9 cellular contexts compared by ENCODE assay signal in genomic region chr14:50944647-50945413, GRCh38. TPM values are rescaled to one million over a fixed set of nuclear protein-coding genes. Genes with fewer than 3 reads are reported as not detected.
DNase-seq lines count a peak whose midpoint lies in the region; ATAC-seq, FAIRE-seq and TF ChIP-seq lines count a peak whose summit lies in the region.
"Had no signal": no experiment of that assay in that cellular context is flagged by ENCODE, and none has a peak within 500 bp of the region (broad histone marks: within the 10 kb centered on the region; RNA-seq: fewer than 3 reads in every experiment).

No MANE protein-coding gene starts in this region.

- peak overlapping the region; percentile 68 for H3K27ac ChIP-seq in HEK293 (ENCODE audit: extremely low read depth, low read depth, low read length)
- peak overlapping the region; percentile 64; the same call in 1 of the 3 replicates for H3K27ac ChIP-seq in K562 (ENCODE audit: extremely low read depth, low read depth, low read length)

- no peaks in the 10 kb centered on the region for H4K20me1 ChIP-seq in K562 (replicated peaks; ENCODE audit: control insufficient read depth, insufficient read depth, low read length)

- no peak for FAIRE-seq in K562 (lab: Jason Lieb, UNC)
- FAIRE-seq: colon had no signal

- H3K4me3 ChIP-seq in HEK293 (ENCODE audit: low read depth, low read length) (peak overlapping the region; percentile 60), K562 (peak overlapping the region; percentile 67)

- BruUV-seq in K562 (replicated peaks; lab: Mats Ljungman, UMichigan) = no TSS peak

- peaks cover 16% of the 10 kb centered on the region; the same call in 2 of the 3 replicates for H3K79me2 ChIP-seq in K562 (ENCODE audit: control insufficient read depth, insufficient read depth, low read length)

- H3K4me2 ChIP-seq in K562 (ENCODE audit: insufficient read depth, low read length) = peak overlapping the region; percentile 79

- no peak for TF ChIP-seq RAD21 in K562 (CRISPR knock-in tag; conservative IDR thresholded peaks at IDR 0.05 in 1 of 2, IDR thresholded peaks at IDR 0.05 in 1 of 2)

- no peak for TF ChIP-seq CTCF in HEK293 (tag by site-specific recombination; IDR thresholded peaks at IDR 0.05)
- TF ChIP-seq CTCF in K562 (IDR thresholded peaks at IDR 0.05 in 2 of 3, conservative IDR thresholded peaks at IDR 0.05 in 1 of 3; ENCODE audit: insufficient read depth in 2 of 3, low read depth in 1 of 3, low read length in 3 of 3) = no peak

- H3K4me1 ChIP-seq in HEK293 (ENCODE audit: control insufficient read depth, insufficient read depth, low read length) (peaks cover 3% of the 10 kb centered on the region; the same call in 1 of the 2 replicates), K562 (replicated peaks in 1 of 2; ENCODE audit: control insufficient read depth in 2 of 2, insufficient read depth in 2 of 2, low read length in 2 of 2) (peaks cover 0 to 18% of the 10 kb centered on the region in 2 experiments; a peak in 3 of 5 replicates)

- H3K9me1 ChIP-seq in K562 (ENCODE audit: control insufficient read depth, insufficient read depth, low read length) = no peaks in the 10 kb centered on the region

- no peaks in the 10 kb centered on the region for H3K27me3 ChIP-seq in K562 (ENCODE audit: control insufficient read depth in 2 of 2, insufficient read depth in 2 of 2, low read length in 2 of 2)

- DNase-seq in NCI-H146 (lab: John Stamatoyannopoulos, UW) (peak; percentile 52), NCI-H146 treated with DMSO at 0.1 percent for 48 hours (lab: John Stamatoyannopoulos, UW; ENCODE audit: unreplicated experiment) (no peak), NCI-H774 (lab: John Stamatoyannopoulos, UW) (peak; percentile 27), K562 (ENCODE audit: extremely low read depth in 1 of 4, low spot score in 3 of 4) (peak in 1 of 4 experiments; percentile 7), islet precursor cell (peak; percentile 63)
- peak; percentile 29 for DNase-seq in stimulated activated CD8-positive, alpha-beta memory T cell treated with anti-CD3 and anti-CD28 coated beads, Interleukin-4, amount 100 ng/mL, for 48 hours

- H3K36me3 ChIP-seq in HEK293 (ENCODE audit: control insufficient read depth in 2 of 2, insufficient read depth in 1 of 2, low read length in 2 of 2) (peaks cover 11 to 25% of the 10 kb centered on the region in 2 experiments), K562 (ENCODE audit: control insufficient read depth, insufficient read depth, low read length) (peaks cover 9% of the 10 kb centered on the region; the same call in 2 of the 3 replicates)

- intact Hi-C loops in K562 (cut with micrococcal nuclease) = no loop called here

- peak overlapping the region; percentile 79 to 96; a peak in 3 of 4 replicates for H3K9ac ChIP-seq in K562 (ENCODE audit: insufficient read depth in 1 of 2, low read depth in 2 of 2, low read length in 2 of 2)

- no peak for TF ChIP-seq POLR2A in K562 (conservative IDR thresholded peaks at IDR 0.05)

- POLR2A ChIA-PET in HEK293 (lab: Yijun Ruan, JAX) (interaction anchor here (0.8 to 2.0 kb wide), 7 partner anchors 10 to 150 kb away, joined by 3 to 10 read pairs (median 3); partner anchors contain the start of gene TRIM9), K562 (lab: Yijun Ruan, JAX) (interaction anchor here (0.6 to 1.5 kb wide), 9 partner anchors 8 to 609 kb away, joined by 3 to 5 read pairs (median 3); no protein-coding TSS in a partner anchor)

- in situ Hi-C loops in K562 (cut with MboI) = no loop called here

- ATAC-seq in K562 (peak; percentile 52), HG02938 (IDR thresholded peaks at IDR 0.05; ENCODE audit: unreplicated experiment) (no peak)

- CTCF ChIA-PET in HEK293 (lab: Yijun Ruan, JAX) (interaction anchor here (0.7 to 3.2 kb wide), 2 partner anchors 10 to 60 kb away, joined by 4 to 16 read pairs; no protein-coding TSS in a partner anchor), K562 (lab: Yijun Ruan, JAX; ENCODE audit: low intra/inter-chr PET ratio) (no interaction called here)

- H3K9me3 ChIP-seq in HEK293 (ENCODE audit: control insufficient read depth, insufficient read depth, low read depth, low read length) = no peaks in the 10 kb centered on the region
- no peaks in the 10 kb centered on the region for H3K9me3 ChIP-seq in K562 (replicated peaks; ENCODE audit: control insufficient read depth, insufficient read depth, low read depth, low read length)

- 15% methylated on average over 17 of the region's 29 CpGs for WGBS in K562 (ENCODE audit: insufficient coverage, low coverage, missing lambda C conversion rate)

- no peak for TF ChIP-seq EP300 in K562 (IDR thresholded peaks at IDR 0.05; ENCODE audit: low read length)

- peak overlapping the region; percentile 88 for H2AFZ ChIP-seq in K562 (ENCODE audit: low read depth, low read length)

TF ChIP-seq in K562, 482 proteins besides CTCF, POLR2A, EP300 and RAD21 (continues in another document):
- 0 out of 2 replicates have a peak, but pooled peaks have one; percentile 6 for TF ChIP-seq CXXC5 (CRISPR knock-in tag; IDR thresholded peaks at IDR 0.05)
- TF ChIP-seq ZNF444 (CRISPR knock-in tag; IDR thresholded peaks at IDR 0.05) = no peak
- 0 out of 2 replicates have a peak, but pooled peaks have one; percentile 6 for TF ChIP-seq NFIC (IDR thresholded peaks at IDR 0.05)
- peak; percentile 75 for TF ChIP-seq C11orf30 (IDR thresholded peaks at IDR 0.05; ENCODE audit: low read depth)
- peak; percentile 39; the same call in 1 of the 2 replicates for TF ChIP-seq MAFG (tag; conservative IDR thresholded peaks at IDR 0.05)
- TF ChIP-seq, protein P1, sequence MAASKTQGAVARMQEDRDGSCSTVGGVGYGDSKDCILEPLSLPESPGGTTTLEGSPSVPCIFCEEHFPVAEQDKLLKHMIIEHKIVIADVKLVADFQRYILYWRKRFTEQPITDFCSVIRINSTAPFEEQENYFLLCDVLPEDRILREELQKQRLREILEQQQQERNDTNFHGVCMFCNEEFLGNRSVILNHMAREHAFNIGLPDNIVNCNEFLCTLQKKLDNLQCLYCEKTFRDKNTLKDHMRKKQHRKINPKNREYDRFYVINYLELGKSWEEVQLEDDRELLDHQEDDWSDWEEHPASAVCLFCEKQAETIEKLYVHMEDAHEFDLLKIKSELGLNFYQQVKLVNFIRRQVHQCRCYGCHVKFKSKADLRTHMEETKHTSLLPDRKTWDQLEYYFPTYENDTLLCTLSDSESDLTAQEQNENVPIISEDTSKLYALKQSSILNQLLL (CRISPR knock-in tag; IDR thresholded peaks at IDR 0.05; ENCODE audit: borderline replicate concordance) = no peak
- TF ChIP-seq ZNF24 (IDR thresholded peaks at IDR 0.05) = no peak
- TF ChIP-seq, protein P2, sequence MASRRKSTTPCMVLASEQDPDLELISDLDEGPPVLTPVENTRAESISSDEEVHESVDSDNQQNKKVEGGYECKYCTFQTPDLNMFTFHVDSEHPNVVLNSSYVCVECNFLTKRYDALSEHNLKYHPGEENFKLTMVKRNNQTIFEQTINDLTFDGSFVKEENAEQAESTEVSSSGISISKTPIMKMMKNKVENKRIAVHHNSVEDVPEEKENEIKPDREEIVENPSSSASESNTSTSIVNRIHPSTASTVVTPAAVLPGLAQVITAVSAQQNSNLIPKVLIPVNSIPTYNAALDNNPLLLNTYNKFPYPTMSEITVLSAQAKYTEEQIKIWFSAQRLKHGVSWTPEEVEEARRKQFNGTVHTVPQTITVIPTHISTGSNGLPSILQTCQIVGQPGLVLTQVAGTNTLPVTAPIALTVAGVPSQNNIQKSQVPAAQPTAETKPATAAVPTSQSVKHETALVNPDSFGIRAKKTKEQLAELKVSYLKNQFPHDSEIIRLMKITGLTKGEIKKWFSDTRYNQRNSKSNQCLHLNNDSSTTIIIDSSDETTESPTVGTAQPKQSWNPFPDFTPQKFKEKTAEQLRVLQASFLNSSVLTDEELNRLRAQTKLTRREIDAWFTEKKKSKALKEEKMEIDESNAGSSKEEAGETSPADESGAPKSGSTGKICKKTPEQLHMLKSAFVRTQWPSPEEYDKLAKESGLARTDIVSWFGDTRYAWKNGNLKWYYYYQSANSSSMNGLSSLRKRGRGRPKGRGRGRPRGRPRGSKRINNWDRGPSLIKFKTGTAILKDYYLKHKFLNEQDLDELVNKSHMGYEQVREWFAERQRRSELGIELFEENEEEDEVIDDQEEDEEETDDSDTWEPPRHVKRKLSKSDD (conservative IDR thresholded peaks at IDR 0.05; ENCODE audit: low read length) = no peak
- TF ChIP-seq NEUROD1 (IDR thresholded peaks at IDR 0.05; ENCODE audit: borderline replicate concordance, low read depth, low read length, partially characterized antibody) = no peak
- TF ChIP-seq NFXL1 (CRISPR knock-in tag; IDR thresholded peaks at IDR 0.05) = no peak
- TF ChIP-seq, protein P3, sequence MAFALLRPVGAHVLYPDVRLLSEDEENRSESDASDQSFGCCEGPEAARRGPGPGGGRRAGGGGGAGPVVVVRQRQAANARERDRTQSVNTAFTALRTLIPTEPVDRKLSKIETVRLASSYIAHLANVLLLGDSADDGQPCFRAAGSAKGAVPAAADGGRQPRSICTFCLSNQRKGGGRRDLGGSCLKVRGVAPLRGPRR (CRISPR knock-in tag; IDR thresholded peaks at IDR 0.05) = no peak

RNA-seq across cellular contexts. Expression of gene PYGL, which starts 0.5 kb away (rescaled TPM):
- total RNA-seq in K562 (2011; cell fraction: chromatin; rRNA removed; ENCODE audit: low replicate concordance) = 15.7 and 21.8 TPM in 2 replicates
- total RNA-seq in K562 (2011; cell fraction: nucleolus; rRNA removed) = 7.1 and 10.3 TPM in 2 replicates
- total RNA-seq in K562 (2011; cell fraction: nucleoplasm; rRNA removed) = 12.4 and 12.5 TPM in 2 replicates
- 14.6 and 14.8 TPM in 2 replicates for total RNA-seq in K562 (2014; rRNA removed)
- 13.1 and 14.3 TPM in 2 replicates for total RNA-seq in K562 (2014; rRNA removed; fragmentation: Illumina TruSeq; extraction: Trizol)
- total RNA-seq in K562 (2015; rRNA removed; fragmentation: Illumina TruSeq; extraction: Trizol) = 17.9 and 20.4 TPM in 2 replicates
- total RNA-seq in K562 (2021) = 9.4 and 10.8 TPM in 2 replicates
- 14.6 and 23.8 TPM in 2 replicates for polyA plus RNA-seq in K562 (2011; rRNA removed)
- polyA plus RNA-seq in K562 (2011; cell fraction: cytosol; rRNA removed) = 11.1 and 17.4 TPM in 2 replicates
- polyA plus RNA-seq in K562 (2011; cell fraction: nucleus; rRNA removed) = 19.7 and 23.8 TPM in 2 replicates
- polyA plus RNA-seq in K562 (2012) = 16.1 and 49.9 TPM in 2 replicates
- polyA plus RNA-seq in K562 (2014; fragmentation: Illumina TruSeq; extraction: Trizol) = 12.8 and 13.8 TPM in 2 replicates
- polyA plus RNA-seq in K562 (2014; fragmentation: Nextera tagmentation; extraction: Ambion mirVana) = 1 to 10 TPM; 3.5 to 6.6 TPM
- 10.4 and 19.3 TPM in 2 replicates for polyA plus RNA-seq in K562 (2014; rRNA removed)
- polyA minus RNA-seq in K562 (2011; rRNA and poly(A)+ RNA removed) = 14.9 and 30.1 TPM in 2 replicates
- polyA minus RNA-seq in K562 (2011; cell fraction: cytosol; rRNA and poly(A)+ RNA removed) = 9.3 and 16.9 TPM in 2 replicates
- polyA minus RNA-seq in K562 (2011; cell fraction: nucleus; rRNA and poly(A)+ RNA removed) = 11.6 and 18.1 TPM in 2 replicates
